ENCODE assay signal across 9 cellular contexts in genomic region chr1:111904478-111905218, GRCh38.
A peak's percentile ranks its signal among the peaks of the same experiment; 100 is the strongest.
DNase-seq lines count a peak whose midpoint lies in the region; ATAC-seq, FAIRE-seq and TF ChIP-seq lines count a peak whose summit lies in the region.
"Had no signal": no experiment of that assay in that cellular context is flagged by ENCODE, and none has a peak within 500 bp of the region (broad histone marks: within the 10 kb centered on the region; RNA-seq: fewer than 3 reads in every experiment).

No MANE protein-coding gene starts in this region.

- intact Hi-C loops in GM12878 (cut with micrococcal nuclease; ENCODE audit: unreplicated experiment): no loop called here
- intact Hi-C loops in activated T-helper 1 cell treated with anti-CD3 and anti-CD28 coated beads, Interleukin-12 subunit alpha, Interleukin-12 subunit beta, Interleukin-2, Interleukin-4 antibody, amounts not matched to agents 30 ng/mL and 10 ng/mL and 1 ng/mL, durations not matched to agents 14 hours and 24 hours and 36 hours (cut with micrococcal nuclease): no loop called here
- intact Hi-C loops in esophagus squamous epithelium (cut with DNase I): no loop called here
- intact Hi-C loops in posterior vena cava (cut with DNase I): no loop called here

- no peak for TF ChIP-seq RAD21 in GM12878 (IDR thresholded peaks at IDR 0.05; ENCODE audit: insufficient read depth, low read depth, low read length)

- SMC1A ChIA-PET in GM12878 (lab: Charles Lee; ENCODE audit: uncharacterized antibody, unreplicated experiment): no interaction called here

- CTCF ChIA-PET in GM12878 (lab: Yijun Ruan, JAX): no interaction called here

- in situ Hi-C loops in GM12878 (cut with MboI): no loop called here

- TF ChIP-seq POLR2A in GM12878 (IDR thresholded peaks at IDR 0.05; ENCODE audit: low read depth, low read length) (no peak), esophagus squamous epithelium (IDR thresholded peaks at IDR 0.05) (no peak)

- no peaks in the 10 kb centered on the region for H3K9me3 ChIP-seq in GM12878 (replicated peaks; ENCODE audit: control insufficient read depth, insufficient read depth, low read length)
- H3K9me3 ChIP-seq in esophagus squamous epithelium: no peaks in the 10 kb centered on the region
- H3K9me3 ChIP-seq: colonic mucosa had no signal

- RAD21 ChIA-PET in GM12878 (lab: Charles Lee; ENCODE audit: unreplicated experiment): no interaction called here

- H3K4me3 Mint-ChIP-seq in neural crest cell: no peak overlapping the region
- H3K4me3 Mint-ChIP-seq in activated T-helper 1 cell treated with anti-CD3 and anti-CD28 coated beads, Interleukin-12 subunit alpha, Interleukin-12 subunit beta, Interleukin-2, Interleukin-4 antibody, amounts not matched to agents 30 ng/mL and 10 ng/mL and 1 ng/mL, durations not matched to agents 14 hours and 24 hours and 36 hours: no peak overlapping the region

- peak overlapping the region; percentile 5 for H3K27ac Mint-ChIP-seq in neural crest cell (ENCODE audit: unreplicated experiment)
- no peak overlapping the region for H3K27ac Mint-ChIP-seq in activated T-helper 1 cell treated with anti-CD3 and anti-CD28 coated beads, Interleukin-12 subunit alpha, Interleukin-12 subunit beta, Interleukin-2, Interleukin-4 antibody, amounts not matched to agents 30 ng/mL and 10 ng/mL and 1 ng/mL, durations not matched to agents 14 hours and 24 hours and 36 hours

- H3K4me3 ChIP-seq in GM12878: no peak overlapping the region
- H3K4me3 ChIP-seq in esophagus squamous epithelium: no peak overlapping the region
- H3K4me3 ChIP-seq: colonic mucosa had no signal

- H3K36me3 Mint-ChIP-seq in neural crest cell (ENCODE audit: low read depth): no peaks in the 10 kb centered on the region
- H3K36me3 Mint-ChIP-seq in activated T-helper 1 cell treated with anti-CD3 and anti-CD28 coated beads, Interleukin-12 subunit alpha, Interleukin-12 subunit beta, Interleukin-2, Interleukin-4 antibody, amounts not matched to agents 30 ng/mL and 10 ng/mL and 1 ng/mL, durations not matched to agents 14 hours and 24 hours and 36 hours (ENCODE audit: low read depth): no peaks in the 10 kb centered on the region

- WGBS in GM12878 (ENCODE audit: insufficient coverage, insufficient replicate concordance, low lambda C conversion rate, missing lambda C conversion rate): 32% methylated on average over 20 of the region's 20 CpGs
- WGBS in esophagus squamous epithelium, 2 donors: 61 to 68% methylated on average over 4 to 5 of the region's 20 CpGs

- H3K79me2 ChIP-seq in GM12878 (ENCODE audit: control insufficient read depth, insufficient read depth, low read length): no peaks in the 10 kb centered on the region

- no TSS peak for BruUV-seq in GM12878 (replicated peaks; lab: Mats Ljungman, UMichigan)

- no peak for FAIRE-seq in GM12878 (lab: Jason Lieb, UNC)

- no peak overlapping the region; the same call in 1 of the 2 replicates for H2AFZ ChIP-seq in GM12878 (ENCODE audit: control insufficient read depth, low read depth, low read length)

- H3K36me3 ChIP-seq in GM12878 (ENCODE audit: control insufficient read depth in 2 of 2, insufficient read depth in 2 of 2, low read length in 1 of 2): no peaks in the 10 kb centered on the region
- no peaks in the 10 kb centered on the region for H3K36me3 ChIP-seq in esophagus squamous epithelium
- H3K36me3 ChIP-seq: colonic mucosa had no signal

- no peaks in the 10 kb centered on the region for H4K20me1 ChIP-seq in GM12878 (ENCODE audit: control insufficient read depth, insufficient read depth)

- H3K9ac ChIP-seq in GM12878 (ENCODE audit: control insufficient read depth, insufficient read depth, low read length): no peak overlapping the region

- TF ChIP-seq CTCF in GM12878 (IDR thresholded peaks at IDR 0.05 in 2 of 3, conservative IDR thresholded peaks at IDR 0.05 in 1 of 3; ENCODE audit: control insufficient read depth in 2 of 3, extremely low read depth in 1 of 3, insufficient read depth in 1 of 3, low read depth in 3 of 3, low read length in 3 of 3) (no peak), neural crest cell (conservative IDR thresholded peaks at IDR 0.05) (no peak), esophagus squamous epithelium (IDR thresholded peaks at IDR 0.05) (no peak)

- TF ChIP-seq EP300 in GM12878 (IDR thresholded peaks at IDR 0.05; ENCODE audit: borderline replicate concordance in 1 of 2, control insufficient read depth in 1 of 2, low read depth in 2 of 2, low read length in 2 of 2): no peak

- POLR2A ChIA-PET in GM12878 (lab: Charles Lee): no interaction called here

- DNase-seq in DMS79 treated with DMSO at 0.1 percent for 48 hours (lab: John Stamatoyannopoulos, UW): peak; percentile 92
- peak; percentile 76 for DNase-seq in NCI-H1436 treated with DMSO at 0.1 percent for 48 hours (lab: John Stamatoyannopoulos, UW)
- no peak for DNase-seq in GM12878 (ENCODE audit: low read depth, low spot score)
- peak; percentile 7 for DNase-seq in neural crest cell (ENCODE audit: low read depth, low spot score)
- no peak for DNase-seq in activated T-helper 1 cell treated with anti-CD3 and anti-CD28 coated beads, Interleukin-12 subunit alpha, Interleukin-12 subunit beta, Interleukin-2, Interleukin-4 antibody, amounts not matched to agents 30 ng/mL and 10 ng/mL and 1 ng/mL, durations not matched to agents 14 hours and 24 hours and 36 hours (ENCODE audit: low spot score)
- DNase-seq in esophagus squamous epithelium (lab: John Stamatoyannopoulos, UW): no peak
- no peak for DNase-seq in posterior vena cava (ENCODE audit: low spot score)
- no peak for DNase-seq in AG08396 (ENCODE audit: low spot score)
- DNase-seq: colonic mucosa had no signal

- H3K4me1 ChIP-seq in GM12878 (ENCODE audit: control insufficient read depth, insufficient read depth, low read length): no peaks in the 10 kb centered on the region
- H3K4me1 ChIP-seq in esophagus squamous epithelium: peaks cover 0 to 6% (median 0%) of the 10 kb centered on the region in 3 donors
- H3K4me1 ChIP-seq: colonic mucosa had no signal

- H3K27me3 Mint-ChIP-seq in neural crest cell (ENCODE audit: low read depth): peaks cover 8% of the 10 kb centered on the region
- peaks cover 9% of the 10 kb centered on the region for H3K27me3 Mint-ChIP-seq in activated T-helper 1 cell treated with anti-CD3 and anti-CD28 coated beads, Interleukin-12 subunit alpha, Interleukin-12 subunit beta, Interleukin-2, Interleukin-4 antibody, amounts not matched to agents 30 ng/mL and 10 ng/mL and 1 ng/mL, durations not matched to agents 14 hours and 24 hours and 36 hours (ENCODE audit: insufficient read depth)

- peaks cover 24% of the 10 kb centered on the region for H3K4me1 Mint-ChIP-seq in neural crest cell
- no peaks in the 10 kb centered on the region for H3K4me1 Mint-ChIP-seq in activated T-helper 1 cell treated with anti-CD3 and anti-CD28 coated beads, Interleukin-12 subunit alpha, Interleukin-12 subunit beta, Interleukin-2, Interleukin-4 antibody, amounts not matched to agents 30 ng/mL and 10 ng/mL and 1 ng/mL, durations not matched to agents 14 hours and 24 hours and 36 hours (ENCODE audit: low read depth)

- H3K27ac ChIP-seq in GM12878 (ENCODE audit: control insufficient read depth, insufficient read depth): no peak overlapping the region
- peak overlapping the region in 1 of 4 donors; percentile 33 for H3K27ac ChIP-seq in esophagus squamous epithelium
- H3K27ac ChIP-seq: colonic mucosa had no signal

- H3K4me2 ChIP-seq in GM12878 (ENCODE audit: control insufficient read depth, insufficient read depth): no peak overlapping the region

- peak; percentile 76 for ATAC-seq in GM12878

- H3K27me3 ChIP-seq in GM12878 (replicated peaks in 1 of 2; ENCODE audit: control insufficient read depth in 2 of 2, insufficient read depth in 2 of 2, low read length in 1 of 2) (peaks cover 0 to 4% of the 10 kb centered on the region in 2 experiments; a peak in 3 of 4 replicates), esophagus squamous epithelium (peaks cover 0 to 13% (median 0%) of the 10 kb centered on the region in 4 donors)
- H3K27me3 ChIP-seq: colonic mucosa had no signal

- H3K9me3 Mint-ChIP-seq in neural crest cell: no peaks in the 10 kb centered on the region
- no peaks in the 10 kb centered on the region for H3K9me3 Mint-ChIP-seq in activated T-helper 1 cell treated with anti-CD3 and anti-CD28 coated beads, Interleukin-12 subunit alpha, Interleukin-12 subunit beta, Interleukin-2, Interleukin-4 antibody, amounts not matched to agents 30 ng/mL and 10 ng/mL and 1 ng/mL, durations not matched to agents 14 hours and 24 hours and 36 hours

TF ChIP-seq in GM12878, 131 proteins besides CTCF, POLR2A, EP300 and RAD21:
- TF ChIP-seq PKNOX1 (IDR thresholded peaks at IDR 0.05): 0 out of 2 replicates have a peak, but pooled peaks have one; percentile 23
- peak; percentile 35 for TF ChIP-seq RUNX3 (IDR thresholded peaks at IDR 0.05; ENCODE audit: low read length)
- TF ChIP-seq BMI1 (IDR thresholded peaks at IDR 0.05; ENCODE audit: borderline replicate concordance): no peak
- peak; percentile 37; the same call in 1 of the 2 replicates for TF ChIP-seq JUNB (IDR thresholded peaks at IDR 0.05)

Comparison
In these comparisons a context has a peak if more than half of its experiments do, and no peak if none do; other contexts are left out.
1. DNase-seq: peak in DMS79 treated with DMSO at 0.1 percent for 48 hours (single experiment), NCI-H1436 treated with DMSO at 0.1 percent for 48 hours (single experiment) and neural crest cell (single experiment); none in GM12878 (single experiment), activated T-helper 1 cell treated with anti-CD3 and anti-CD28 coated beads, Interleukin-12 subunit alpha, Interleukin-12 subunit beta, Interleukin-2, Interleukin-4 antibody, amounts not matched to agents 30 ng/mL and 10 ng/mL and 1 ng/mL, durations not matched to agents 14 hours and 24 hours and 36 hours (single experiment), esophagus squamous epithelium (single experiment), posterior vena cava (single experiment) and AG08396 (single experiment).